9 cellular contexts compared by ENCODE assay signal in genomic region chr14:50039734-50040400, GRCh38.
DNase-seq lines count a peak whose midpoint lies in the region; ATAC-seq and TF ChIP-seq lines count a peak whose summit lies in the region.
"Had no signal": no experiment of that assay in that cellular context is flagged by ENCODE, and none has a peak within 500 bp of the region (broad histone marks: within the 10 kb centered on the region; RNA-seq: fewer than 3 reads in every experiment).

No MANE protein-coding gene starts in this region.

- H3K36me3 Mint-ChIP-seq in activated naive CD8-positive, alpha-beta T cell treated with anti-CD3 and anti-CD28 coated beads for 36 hours = peaks cover 37% of the 10 kb centered on the region
- peaks cover 9% of the 10 kb centered on the region for H3K36me3 Mint-ChIP-seq in glutamatergic neuron (ENCODE audit: unreplicated experiment)
- H3K36me3 Mint-ChIP-seq in mesothelial cell of epicardium = no peaks in the 10 kb centered on the region

- peak overlapping the region; percentile 80 for H3K4me3 Mint-ChIP-seq in activated naive CD8-positive, alpha-beta T cell treated with anti-CD3 and anti-CD28 coated beads for 36 hours
- H3K4me3 Mint-ChIP-seq in glutamatergic neuron (ENCODE audit: unreplicated experiment) = no peak overlapping the region
- H3K4me3 Mint-ChIP-seq in mesothelial cell of epicardium = no peak overlapping the region

- intact Hi-C loops in lower leg skin (cut with DNase I; ENCODE audit: low total_unique reads) = no loop called here

- WGBS in lower leg skin, 2 donors = 47 to 57% methylated on average over 9 of the region's 9 CpGs

- no peak for ATAC-seq in HG03196 (IDR thresholded peaks at IDR 0.05; ENCODE audit: unreplicated experiment)
- ATAC-seq in HG03025 (IDR thresholded peaks at IDR 0.05; ENCODE audit: low FRiP score, unreplicated experiment) = no peak

- no peaks in the 10 kb centered on the region for H3K27me3 Mint-ChIP-seq in activated naive CD8-positive, alpha-beta T cell treated with anti-CD3 and anti-CD28 coated beads for 36 hours
- H3K27me3 Mint-ChIP-seq in glutamatergic neuron (ENCODE audit: unreplicated experiment) (no peaks in the 10 kb centered on the region), mesothelial cell of epicardium (ENCODE audit: low read depth) (no peaks in the 10 kb centered on the region)

- peak; percentile 80 for DNase-seq in HT-29 (ENCODE audit: low spot score)
- no peak for DNase-seq in activated naive CD8-positive, alpha-beta T cell treated with anti-CD3 and anti-CD28 coated beads for 36 hours
- DNase-seq in lower leg skin (ENCODE audit: low spot score in 2 of 2) = peak; percentile 69 to 91
- no peak for DNase-seq in glutamatergic neuron
- DNase-seq in mesothelial cell of epicardium (ENCODE audit: low spot score in 2 of 2, unreplicated experiment in 2 of 2) = no peak
- DNase-seq: NCI-H1436 treated with DMSO at 0.1 percent for 48 hours had no signal

- peaks cover 48% of the 10 kb centered on the region for H3K4me1 ChIP-seq in ACC112 (ENCODE audit: control insufficient read depth, insufficient read depth, low read length, unreplicated experiment)

- no peak overlapping the region for H2AFZ ChIP-seq in ACC112 (ENCODE audit: low read length, unreplicated experiment)

- H3K4me1 Mint-ChIP-seq in activated naive CD8-positive, alpha-beta T cell treated with anti-CD3 and anti-CD28 coated beads for 36 hours = peaks cover 55% of the 10 kb centered on the region
- no peaks in the 10 kb centered on the region for H3K4me1 Mint-ChIP-seq in glutamatergic neuron (ENCODE audit: low read depth, unreplicated experiment)
- H3K4me1 Mint-ChIP-seq in mesothelial cell of epicardium = peaks cover 10% of the 10 kb centered on the region

- H3K27ac Mint-ChIP-seq in activated naive CD8-positive, alpha-beta T cell treated with anti-CD3 and anti-CD28 coated beads for 36 hours = peak overlapping the region; percentile 97
- H3K27ac Mint-ChIP-seq in glutamatergic neuron (ENCODE audit: unreplicated experiment) (no peak overlapping the region), mesothelial cell of epicardium (no peak overlapping the region)

- no peak for TF ChIP-seq POLR2A in lower leg skin (IDR thresholded peaks at IDR 0.05)

- no peaks in the 10 kb centered on the region for H3K79me2 ChIP-seq in ACC112 (ENCODE audit: control insufficient read depth, insufficient read depth, low read length, unreplicated experiment)

- TF ChIP-seq CTCF in lower leg skin (IDR thresholded peaks at IDR 0.05) (no peak), glutamatergic neuron (IDR thresholded peaks at IDR 0.05; ENCODE audit: partially characterized antibody, unreplicated experiment) (no peak), mesothelial cell of epicardium (IDR thresholded peaks at IDR 0.05; ENCODE audit: unreplicated experiment) (no peak)

- H3K27me3 ChIP-seq in ACC112 (ENCODE audit: insufficient read depth, low read length) = no peaks in the 10 kb centered on the region

- H3K27ac ChIP-seq in ACC112 (ENCODE audit: low read depth, low read length) = peak overlapping the region; percentile 94

- H3K4me3 ChIP-seq in ACC112 (ENCODE audit: low read depth, low read length) (no peak overlapping the region), lower leg skin (ENCODE audit: low read depth, poor library complexity, severe bottlenecking) (no peak overlapping the region)

- H3K9me3 Mint-ChIP-seq in activated naive CD8-positive, alpha-beta T cell treated with anti-CD3 and anti-CD28 coated beads for 36 hours = peaks cover 3% of the 10 kb centered on the region
- H3K9me3 Mint-ChIP-seq in glutamatergic neuron (ENCODE audit: unreplicated experiment) = no peaks in the 10 kb centered on the region
- H3K9me3 Mint-ChIP-seq in mesothelial cell of epicardium = peaks cover 7% of the 10 kb centered on the region

- no peaks in the 10 kb centered on the region for H3K36me3 ChIP-seq in ACC112 (ENCODE audit: insufficient read depth, low read length)

Comparison
In these comparisons a context has a peak if more than half of its experiments do, and no peak if none do; other contexts are left out.
1. DNase-seq: peak in HT-29 (single experiment) and lower leg skin (2 of 2); none in activated naive CD8-positive, alpha-beta T cell treated with anti-CD3 and anti-CD28 coated beads for 36 hours (single experiment), glutamatergic neuron (single experiment) and mesothelial cell of epicardium (0 of 2).